In genomic region chr5:92309336-92309991, GRCh38 we compare ENCODE assay signal across 8 cellular contexts.
A peak's percentile ranks its signal among the peaks of the same experiment; 100 is the strongest.
DNase-seq lines count a peak whose midpoint lies in the region; ATAC-seq and TF ChIP-seq lines count a peak whose summit lies in the region.

No MANE protein-coding gene starts in this region.

- no peak overlapping the region for H3K9ac ChIP-seq in Loucy (ENCODE audit: low read depth, low read length, poor library complexity, severe bottlenecking)

- no peaks in the 10 kb centered on the region for H3K36me3 ChIP-seq in Loucy (ENCODE audit: insufficient read depth, low read length)
- H3K36me3 ChIP-seq in body of pancreas (replicated peaks in 1 of 2; ENCODE audit: insufficient read depth in 1 of 2, low read depth in 2 of 2): no peaks in the 10 kb centered on the region

- peak; percentile 47 for DNase-seq in NCI-H2171 treated with DMSO at 0.1 percent for 48 hours (lab: John Stamatoyannopoulos, UW)
- DNase-seq in NCI-H2171 (lab: John Stamatoyannopoulos, UW): no peak
- DNase-seq in body of pancreas: no peak
- DNase-seq in midbrain (lab: John Stamatoyannopoulos, UW): peak; percentile 22
- DNase-seq in activated gamma-delta T cell (lab: John Stamatoyannopoulos, UW): no peak

- no peaks in the 10 kb centered on the region for H3K79me2 ChIP-seq in Loucy (ENCODE audit: insufficient read depth, low read length)

- no peaks in the 10 kb centered on the region for H4K20me1 ChIP-seq in Loucy (ENCODE audit: insufficient read depth, low read length, poor library complexity, severe bottlenecking)

- no peaks in the 10 kb centered on the region for H3K9me2 ChIP-seq in Loucy (replicated peaks; ENCODE audit: low read depth, low read length)

- intact Hi-C loops in body of pancreas (cut with DNase I): no loop called here

- no peak overlapping the region for H2AFZ ChIP-seq in Loucy (ENCODE audit: low read length)

- TF ChIP-seq CTCF in Loucy (conservative IDR thresholded peaks at IDR 0.05; ENCODE audit: low read length) (peak; percentile 50), body of pancreas (IDR thresholded peaks at IDR 0.05) (peak in 6 of 7 experiments; percentile 21 to 50 (median 35))

- H3F3A ChIP-seq in Loucy (ENCODE audit: low read depth): no peaks in the 10 kb centered on the region

- H3K4me1 ChIP-seq in Loucy (ENCODE audit: insufficient read depth, low read length, poor library complexity, severe bottlenecking): no peaks in the 10 kb centered on the region
- H3K4me1 ChIP-seq in body of pancreas: no peaks in the 10 kb centered on the region

- no peak for TF ChIP-seq POLR2A in body of pancreas (IDR thresholded peaks at IDR 0.05)

- ATAC-seq in body of pancreas (no peak), GM19395 (IDR thresholded peaks at IDR 0.05; ENCODE audit: unreplicated experiment) (no peak), GM19467 (IDR thresholded peaks at IDR 0.05; ENCODE audit: unreplicated experiment) (no peak)

- H3K27me3 ChIP-seq in Loucy (ENCODE audit: insufficient read depth, low read length, poor library complexity, severe bottlenecking): no peaks in the 10 kb centered on the region
- no peaks in the 10 kb centered on the region for H3K27me3 ChIP-seq in body of pancreas

- H3K9me3 ChIP-seq in Loucy (ENCODE audit: insufficient read depth, low read depth, low read length) (no peaks in the 10 kb centered on the region), body of pancreas (no peaks in the 10 kb centered on the region)

- H3K4me2 ChIP-seq in Loucy (ENCODE audit: low read depth, low read length, poor library complexity, severe bottlenecking): no peak overlapping the region

- no peak overlapping the region for H3K27ac ChIP-seq in body of pancreas

- H3K4me3 ChIP-seq in Loucy (ENCODE audit: low read length, poor library complexity, severe bottlenecking) (no peak overlapping the region), body of pancreas (no peak overlapping the region)

Comparison
In these comparisons a context has a peak if more than half of its experiments do, and no peak if none do; other contexts are left out.
1. DNase-seq: peak in NCI-H2171 treated with DMSO at 0.1 percent for 48 hours (single experiment) and midbrain (single experiment); none in NCI-H2171 (single experiment), body of pancreas (0 of 4) and activated gamma-delta T cell (single experiment).